Comparison of ENCODE assay signal across 9 cellular contexts in genomic region chr16:57544129-57544653, GRCh38. TPM values are rescaled to one million over a fixed set of nuclear protein-coding genes. Genes with fewer than 3 reads are reported as not detected.
DNase-seq lines count a peak whose midpoint lies in the region; ATAC-seq, FAIRE-seq and TF ChIP-seq lines count a peak whose summit lies in the region.
"Had no signal": no experiment of that assay in that cellular context is flagged by ENCODE, and none has a peak within 500 bp of the region (broad histone marks: within the 10 kb centered on the region; RNA-seq: fewer than 3 reads in every experiment).

No MANE protein-coding gene starts in this region.

- H3K27ac ChIP-seq in upper lobe of right lung: no peak overlapping the region

- peaks cover 6% of the 10 kb centered on the region for H3K27me3 Mint-ChIP-seq in endothelial cell (ENCODE audit: unreplicated experiment)

- H3K4me1 Mint-ChIP-seq in endothelial cell (ENCODE audit: unreplicated experiment): peaks cover 8% of the 10 kb centered on the region

- ATAC-seq in GM21576 (IDR thresholded peaks at IDR 0.05; ENCODE audit: unreplicated experiment) (peak; percentile 79), upper lobe of right lung (peak; percentile 89)

- no peak overlapping the region for H3K4me3 ChIP-seq in upper lobe of right lung

- H3K36me3 ChIP-seq in upper lobe of right lung: no peaks in the 10 kb centered on the region

- H3K4me1 ChIP-seq in upper lobe of right lung: peaks cover 10% of the 10 kb centered on the region

- no peaks in the 10 kb centered on the region for H3K9me3 Mint-ChIP-seq in endothelial cell (ENCODE audit: unreplicated experiment)

- DNase-seq in GM18507 (ENCODE audit: extremely low spot score, insufficient read length, low read depth) (peak; percentile 57), KBM-7 (peak; percentile 100), amniotic epithelial cell (ENCODE audit: low read depth) (peak; percentile 91), upper lobe of right lung (peak; percentile 52), middle frontal gyrus (ENCODE audit: extremely low spot score, low spot score) (no peak), endothelial cell (ENCODE audit: low spot score) (no peak), NCI-H2196 treated with DMSO at 0.1 percent for 48 hours (lab: John Stamatoyannopoulos, UW; ENCODE audit: unreplicated experiment) (no peak)

- no peak overlapping the region for H3K27ac Mint-ChIP-seq in endothelial cell (ENCODE audit: unreplicated experiment)

- in situ Hi-C loops in KBM-7 (cut with MboI; ENCODE audit: low pct_unique_long_range_greater_than_20kb, low sequenced_read_pairs): no loop called here

- H3K36me3 Mint-ChIP-seq in endothelial cell (ENCODE audit: low read depth, unreplicated experiment): no peaks in the 10 kb centered on the region

- peak; percentile 99 for FAIRE-seq in GM18507 (lab: Jason Lieb, UNC)

- intact Hi-C loops in upper lobe of right lung (cut with DNase I): no loop called here

- TF ChIP-seq CTCF in upper lobe of right lung (IDR thresholded peaks at IDR 0.05) (no peak), endothelial cell (IDR thresholded peaks at IDR 0.05; ENCODE audit: unreplicated experiment) (no peak)

- H3K4me3 Mint-ChIP-seq in endothelial cell (ENCODE audit: unreplicated experiment): no peak overlapping the region

- no peaks in the 10 kb centered on the region for H3K9me3 ChIP-seq in upper lobe of right lung

- peaks cover 4% of the 10 kb centered on the region for H3K27me3 ChIP-seq in upper lobe of right lung

RNA-seq across cellular contexts. Expression of gene ADGRG5, which starts 1.7 kb away (rescaled TPM):
- total RNA-seq in upper lobe of right lung: 1.9 TPM
- total RNA-seq in endothelial cell (ENCODE audit: unreplicated experiment): 0.28 TPM
- total RNA-seq: fibroblast of lung had no signal

RNA-seq across cellular contexts. Expression of gene CCDC102A, which starts 7.8 kb away (rescaled TPM):
- total RNA-seq in upper lobe of right lung (11.3 TPM), endothelial cell (ENCODE audit: unreplicated experiment) (14.6 TPM)

RNA-seq across cellular contexts. Expression of gene DOK4, which starts 57.9 kb away (rescaled TPM):
- total RNA-seq in upper lobe of right lung: 55.1 TPM
- 69.4 TPM for total RNA-seq in endothelial cell (ENCODE audit: unreplicated experiment)

Comparison
In these comparisons a context has a peak if more than half of its experiments do, and no peak if none do; other contexts are left out.
1. DNase-seq: peak in GM18507 (single experiment), KBM-7 (single experiment), amniotic epithelial cell (single experiment) and upper lobe of right lung (single experiment); none in middle frontal gyrus (single experiment), endothelial cell (single experiment) and NCI-H2196 treated with DMSO at 0.1 percent for 48 hours (single experiment).